ENCODE assay signal across 29 cellular contexts in the genomic region with DNA sequence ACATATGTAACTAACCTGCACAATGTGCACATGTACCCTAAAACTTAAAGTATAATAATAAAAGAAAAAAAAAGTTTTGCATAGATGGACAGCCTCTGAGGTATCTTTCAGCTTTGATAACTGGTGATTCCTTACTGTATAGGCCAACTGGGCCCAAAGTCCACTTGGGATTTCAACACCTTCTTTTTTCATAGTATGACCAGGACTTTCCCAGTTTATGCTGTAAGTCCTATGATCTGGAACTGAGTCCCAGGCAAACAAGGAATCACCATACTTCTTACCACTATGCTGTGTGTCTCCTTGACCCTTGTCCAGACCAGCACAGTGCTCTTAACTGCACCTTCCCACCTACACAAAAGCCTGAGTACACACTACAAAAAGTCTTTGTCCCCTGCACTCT.
"Had no signal": no experiment of that assay in that cellular context is flagged by ENCODE, and none has a peak within 500 bp of the region (broad histone marks: within the 10 kb centered on the region; RNA-seq: fewer than 3 reads in every experiment).

No MANE protein-coding gene starts in this region.

- H3K4me1 ChIP-seq: gastrocnemius medialis, psoas muscle, suprapubic skin, upper lobe of right lung had no signal

- H2AFZ ChIP-seq: parathyroid adenoma had no signal

- H3K4me1 Mint-ChIP-seq: endodermal cell; natural killer cell; stimulated activated naive B cell treated with anti-CD40 and anti-IgM and Interleukin-4, amounts not matched to agents 10 μg/mL and 1 μg/mL and 100 μg/mL, for 72 hours had no signal

- H3K27me3 ChIP-seq: gastrocnemius medialis, neutrophil, suprapubic skin, transverse colon, upper lobe of right lung, uterus had no signal

- H3K9ac ChIP-seq: parathyroid adenoma had no signal

- DNase-seq: central memory CD4-positive, alpha-beta T cell; dorsolateral prefrontal cortex; effector CD8-positive, alpha-beta T cell; endodermal cell; foreskin fibroblast; gastrocnemius medialis; head of caudate nucleus; left cardiac atrium; mesenchymal stem cell; natural killer cell; psoas muscle; right cardiac atrium; stimulated activated CD4-positive, alpha-beta T cell treated with anti-CD3 and anti-CD28 coated beads, Interleukin-15, amount 100 ng/mL, for 24 hours; stimulated activated CD4-positive, alpha-beta T cell treated with anti-CD3 and anti-CD28 coated beads, Interleukin-2, amount 100 ng/mL, for 48 hours; stimulated activated naive B cell treated with anti-CD40 and anti-IgM and Interleukin-4, amounts not matched to agents 10 μg/mL and 1 μg/mL and 100 μg/mL, for 72 hours; transverse colon; upper lobe of right lung; uterus had no signal

- H3K9me3 Mint-ChIP-seq: natural killer cell; neural crest cell; stimulated activated naive B cell treated with anti-CD40 and anti-IgM and Interleukin-4, amounts not matched to agents 10 μg/mL and 1 μg/mL and 100 μg/mL, for 72 hours; stimulated activated naive CD8-positive, alpha-beta T cell treated with anti-CD3 and anti-CD28 coated beads, Interleukin-15, Interleukin-2, amounts not matched to agents 100 ng/mL and 50 ng/mL, for 24 hours had no signal

- H3K27ac Mint-ChIP-seq: endodermal cell; mesothelial cell of epicardium; natural killer cell; stimulated activated naive B cell treated with anti-CD40 and anti-IgM and Interleukin-4, amounts not matched to agents 10 μg/mL and 1 μg/mL and 100 μg/mL, for 72 hours; stimulated activated naive CD8-positive, alpha-beta T cell treated with anti-CD3 and anti-CD28 coated beads, Interleukin-15, Interleukin-2, amounts not matched to agents 100 ng/mL and 50 ng/mL, for 24 hours had no signal

- H3K4me3 Mint-ChIP-seq: endodermal cell; mesothelial cell of epicardium; natural killer cell; neural crest cell; stimulated activated naive B cell treated with anti-CD40 and anti-IgM and Interleukin-4, amounts not matched to agents 10 μg/mL and 1 μg/mL and 100 μg/mL, for 72 hours; stimulated activated naive CD8-positive, alpha-beta T cell treated with anti-CD3 and anti-CD28 coated beads, Interleukin-15, Interleukin-2, amounts not matched to agents 100 ng/mL and 50 ng/mL, for 24 hours had no signal

- H3K79me2 ChIP-seq: parathyroid adenoma had no signal

- H3K36me3 Mint-ChIP-seq: mesothelial cell of epicardium; natural killer cell; stimulated activated naive B cell treated with anti-CD40 and anti-IgM and Interleukin-4, amounts not matched to agents 10 μg/mL and 1 μg/mL and 100 μg/mL, for 72 hours had no signal

- ATAC-seq: esophagus mucosa; gastrocnemius medialis; left cardiac atrium; natural killer cell; psoas muscle; right cardiac atrium; stimulated activated naive B cell treated with anti-CD40 and anti-IgM and Interleukin-4, amounts not matched to agents 10 μg/mL and 1 μg/mL and 100 μg/mL, for 72 hours; upper lobe of right lung had no signal

- H3K36me3 ChIP-seq: gastrocnemius medialis, neutrophil, suprapubic skin, transverse colon, upper lobe of right lung, uterus had no signal

- H3K4me3 ChIP-seq: dorsolateral prefrontal cortex, gastrocnemius medialis, psoas muscle, skin epidermis, suprapubic skin, transverse colon, upper lobe of right lung, uterus had no signal

- H3K9me3 ChIP-seq: gastrocnemius medialis, neutrophil, psoas muscle, suprapubic skin, transverse colon, upper lobe of right lung, uterus had no signal

- H3K27ac ChIP-seq: dorsolateral prefrontal cortex, epithelial cell of prostate, gastrocnemius medialis, neutrophil, parathyroid adenoma, psoas muscle, skin epidermis, suprapubic skin, transverse colon, upper lobe of right lung, uterus had no signal

- FAIRE-seq: colon, islet of Langerhans had no signal
